8 cellular contexts compared by ENCODE assay signal in the genomic region with DNA sequence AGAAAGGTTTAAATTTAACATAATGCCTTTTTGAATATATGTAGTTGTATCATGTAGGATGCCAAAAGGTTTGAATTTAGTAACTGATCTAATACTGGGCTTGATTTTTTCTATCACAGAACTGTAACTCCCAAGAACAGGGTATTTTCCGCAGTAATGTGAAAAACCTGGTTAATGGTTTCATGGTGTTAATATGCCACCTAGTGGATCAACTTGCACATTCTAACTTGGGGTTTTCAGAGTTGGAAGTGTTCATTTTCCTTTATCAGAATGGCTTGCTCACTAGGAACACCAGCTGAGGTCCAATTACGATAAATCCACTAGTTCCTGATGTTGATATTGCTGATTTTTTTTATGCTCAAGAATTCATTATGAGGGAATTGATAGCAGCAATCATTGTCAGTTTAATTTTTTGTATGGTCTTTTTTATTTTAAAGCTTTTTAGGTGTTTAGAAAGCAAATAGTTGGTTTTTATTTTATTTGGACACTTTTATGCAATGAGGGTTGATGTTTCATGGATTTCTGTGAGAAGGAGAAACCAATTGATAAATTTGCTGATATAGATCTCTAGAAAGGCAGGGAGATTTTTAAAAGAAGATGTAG.
DNase-seq lines count a peak whose midpoint lies in the region; ATAC-seq and TF ChIP-seq lines count a peak whose summit lies in the region.

No MANE protein-coding gene starts in this region.

- intact Hi-C loops in dorsolateral prefrontal cortex (cut with DNase I) = loop anchor here (2.0 to 10.0 kb wide), 3 partner anchors 504 to 611 kb away; a partner anchor contains a TSS
- intact Hi-C loops in posterior cingulate gyrus (cut with DNase I) = loop anchor here (1.0 to 10.0 kb wide), 4 partner anchors 381 to 611 kb away; a partner anchor contains a TSS

- DNase-seq in DMS79 (lab: John Stamatoyannopoulos, UW) (peak; percentile 13), KG1 (lab: John Stamatoyannopoulos, UW) (peak; percentile 16), OCI-M1 (lab: John Stamatoyannopoulos, UW) (peak; percentile 89), dorsolateral prefrontal cortex (no peak), midbrain (lab: John Stamatoyannopoulos, UW) (peak; percentile 77), posterior cingulate gyrus (no peak)
- DNase-seq in activated CD8-positive, alpha-beta memory T cell treated with anti-CD3 and anti-CD28 coated beads for 24 hours = no peak

- H3K4me3 ChIP-seq in dorsolateral prefrontal cortex = no peak overlapping the region

- H3K27me3 ChIP-seq in dorsolateral prefrontal cortex = no peaks in the 10 kb centered on the region

- no peak overlapping the region for H3K27ac ChIP-seq in dorsolateral prefrontal cortex

- ATAC-seq in GM21390 (IDR thresholded peaks at IDR 0.05; ENCODE audit: unreplicated experiment) = peak; percentile 78

- peak; percentile 69 to 98 (median 84) for TF ChIP-seq CTCF in dorsolateral prefrontal cortex (IDR thresholded peaks at IDR 0.05 in 54 of 56, conservative IDR thresholded peaks at IDR 0.05 in 2 of 56; ENCODE audit: low read depth in 1 of 56, partially characterized antibody in 56 of 56)

Comparison
In these comparisons a context has a peak if more than half of its experiments do, and no peak if none do; other contexts are left out.
1. DNase-seq: peak in DMS79 (single experiment), KG1 (single experiment), OCI-M1 (single experiment) and midbrain (single experiment); none in dorsolateral prefrontal cortex (0 of 10), posterior cingulate gyrus (0 of 10) and activated CD8-positive, alpha-beta memory T cell treated with anti-CD3 and anti-CD28 coated beads for 24 hours (single experiment).